ENCODE assay signal across 10 cellular contexts in genomic region chr1:41382531-41383090, GRCh38. TPM values are rescaled to one million over a fixed set of nuclear protein-coding genes. Genes with fewer than 3 reads are reported as not detected.
DNase-seq lines count a peak whose midpoint lies in the region; ATAC-seq, FAIRE-seq and TF ChIP-seq lines count a peak whose summit lies in the region.
"Had no signal": no experiment of that assay in that cellular context is flagged by ENCODE, and none has a peak within 500 bp of the region (broad histone marks: within the 10 kb centered on the region; RNA-seq: fewer than 3 reads in every experiment).

No MANE protein-coding gene starts in this region.

- 0 to 2% methylated on average over 26 to 32 of the region's 40 CpGs for WGBS in mesodermal cell (ENCODE audit: insufficient coverage in 2 of 2), 2 experiments

- H3K4me1 ChIP-seq in ACC112 (ENCODE audit: control insufficient read depth, insufficient read depth, low read length, unreplicated experiment) = peaks cover 18% of the 10 kb centered on the region
- H3K4me1 ChIP-seq in mesodermal cell (ENCODE audit: control insufficient read depth, insufficient read depth, low read length, poor library complexity, severe bottlenecking) = peaks cover 8% of the 10 kb centered on the region

- H3K36me3 ChIP-seq in ACC112 (ENCODE audit: insufficient read depth, low read length) (no peaks in the 10 kb centered on the region), mesodermal cell (ENCODE audit: control insufficient read depth, insufficient read depth, low read length) (no peaks in the 10 kb centered on the region)
- H3K36me3 ChIP-seq: adrenal gland had no signal

- H3K27ac ChIP-seq in ACC112 (ENCODE audit: low read depth, low read length) (peak overlapping the region; percentile 68), mesodermal cell (ENCODE audit: low read depth, low read length, severe bottlenecking) (no peak overlapping the region)

- ATAC-seq in HG03439 (IDR thresholded peaks at IDR 0.05; ENCODE audit: unreplicated experiment) = no peak

- H2AFZ ChIP-seq in ACC112 (ENCODE audit: low read length, unreplicated experiment) = peak overlapping the region; percentile 71

- H3K4me3 ChIP-seq in ACC112 (ENCODE audit: low read depth, low read length) (peak overlapping the region; percentile 83), mesodermal cell (ENCODE audit: extremely low read depth, insufficient read depth, low read length, poor library complexity, severe bottlenecking) (peak overlapping the region; percentile 40)

- no peaks in the 10 kb centered on the region for H3K79me2 ChIP-seq in ACC112 (ENCODE audit: control insufficient read depth, insufficient read depth, low read length, unreplicated experiment)

- peak; percentile 42 for DNase-seq in dermis blood vessel endothelial cell
- no peak for DNase-seq in UCSD-AML1 (lab: John Stamatoyannopoulos, UW; ENCODE audit: unreplicated experiment)
- DNase-seq in GM12891 (ENCODE audit: insufficient read length, low spot score) = no peak
- DNase-seq in A172 (ENCODE audit: low spot score) = no peak

- no peak for FAIRE-seq in GM12891 (lab: Jason Lieb, UNC)

- no peaks in the 10 kb centered on the region for H3K9me3 ChIP-seq in mesodermal cell (ENCODE audit: control insufficient read depth, low read length)
- H3K9me3 ChIP-seq: adrenal gland had no signal

- no peak for TF ChIP-seq POLR2A in GM12891 (IDR thresholded peaks at IDR 0.05; ENCODE audit: low read depth, low read length)

- no peak for TF ChIP-seq RAD21 in Ishikawa (IDR thresholded peaks at IDR 0.05; ENCODE audit: low read depth)

- TF ChIP-seq EP300 in Ishikawa (IDR thresholded peaks at IDR 0.05; ENCODE audit: borderline replicate concordance) = no peak

- peaks cover 34% of the 10 kb centered on the region for H3K27me3 ChIP-seq in ACC112 (ENCODE audit: insufficient read depth, low read length)
- H3K27me3 ChIP-seq: adrenal gland had no signal

TF ChIP-seq in Ishikawa, 13 proteins besides CTCF, POLR2A, EP300 and RAD21:
- TF ChIP-seq ZBTB7A (IDR thresholded peaks at IDR 0.05; ENCODE audit: low read depth) (peak; percentile 66; the same call in 1 of the 2 replicates), YY1 (IDR thresholded peaks at IDR 0.05; ENCODE audit: low read depth) (no peak), REST (IDR thresholded peaks at IDR 0.05; ENCODE audit: low read depth) (peak; percentile 22; the same call in 1 of the 2 replicates), TCF12 (IDR thresholded peaks at IDR 0.05; ENCODE audit: low read depth) (no peak), CREB1 (IDR thresholded peaks at IDR 0.05; ENCODE audit: low read depth) (no peak), USF1 (IDR thresholded peaks at IDR 0.05) (no peak), NFIC (IDR thresholded peaks at IDR 0.05) (no peak), FOXM1 (IDR thresholded peaks at IDR 0.05; ENCODE audit: borderline replicate concordance, low read depth) (no peak), TAF1 (IDR thresholded peaks at IDR 0.05; ENCODE audit: low read depth) (no peak), MAX (IDR thresholded peaks at IDR 0.05) (peak; percentile 49; the same call in 1 of the 2 replicates), TEAD4 (IDR thresholded peaks at IDR 0.05) (0 out of 2 replicates have a peak, but pooled peaks have one; percentile 43), EGR1 (IDR thresholded peaks at IDR 0.05) (no peak)

TF ChIP-seq in GM12891, 5 proteins besides CTCF, POLR2A, EP300 and RAD21:
- no peak for TF ChIP-seq POLR2AphosphoS5 (IDR thresholded peaks at IDR 0.05; ENCODE audit: low read depth, low read length)
- no peak for TF ChIP-seq POU2F2 (IDR thresholded peaks at IDR 0.05; ENCODE audit: low read depth, low read length)
- TF ChIP-seq TAF1 (IDR thresholded peaks at IDR 0.05; ENCODE audit: low read depth, low read length) = no peak
- no peak for TF ChIP-seq PAX5 (IDR thresholded peaks at IDR 0.05; ENCODE audit: insufficient read depth, low read length, severe bottlenecking)
- TF ChIP-seq SPI1 (IDR thresholded peaks at IDR 0.05; ENCODE audit: low read depth, low read length) = no peak

RNA-seq across cellular contexts. Expression of gene FOXO6, which starts 21.4 kb away (rescaled TPM):
- 0.05 TPM in 1 of 2 replicates, not detected in the other for total RNA-seq in dermis blood vessel endothelial cell
- 1.6 TPM for polyA plus RNA-seq in mesodermal cell (2013, experiment 1 of 2)
- 1.1 TPM for polyA plus RNA-seq in mesodermal cell (2013, experiment 2 of 2)
- 0.19 TPM for polyA plus RNA-seq in GM12891 (2012; ENCODE audit: low read depth, missing spikeins)
- 0.47 and 1.0 TPM in 2 replicates for total RNA-seq in A172 (2014; rRNA removed; shearing (Covaris generic))
- total RNA-seq: subcutaneous adipose tissue had no signal
